8 cellular contexts compared by ENCODE assay signal in the genomic region with DNA sequence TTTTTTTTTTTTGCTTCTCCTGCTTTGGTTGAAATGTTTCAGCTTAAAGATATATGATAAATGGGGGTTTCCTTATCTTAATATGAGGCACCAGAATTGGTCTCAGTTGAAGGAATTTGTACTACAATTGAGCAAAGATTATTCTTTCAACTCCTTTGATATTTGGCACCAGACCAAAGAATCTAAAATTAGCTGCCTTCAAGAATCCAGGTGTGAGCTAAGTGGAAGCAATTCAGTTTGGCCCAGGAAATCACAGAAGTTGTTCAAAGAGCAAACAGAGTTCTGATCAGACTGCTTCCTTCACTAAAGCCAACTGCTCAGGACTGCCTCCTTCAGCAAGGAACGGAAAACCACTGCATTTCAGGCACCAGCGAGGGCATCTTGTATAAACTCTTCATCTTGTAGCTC.
DNase-seq lines count a peak whose midpoint lies in the region; ATAC-seq and TF ChIP-seq lines count a peak whose summit lies in the region.

No MANE protein-coding gene starts in this region.

- H3K9me3 ChIP-seq in Panc1 (ENCODE audit: control insufficient read depth, insufficient read depth, low read depth, low read length) (no peaks in the 10 kb centered on the region), left ventricle myocardium inferior (replicated peaks) (peaks cover 7% of the 10 kb centered on the region)

- POLR2A ChIA-PET in Panc1 (lab: Charles Lee), result no interaction called here

- TF ChIP-seq CTCF in C4-2B (conservative IDR thresholded peaks at IDR 0.05) (peak; percentile 32), GM20000 (IDR thresholded peaks at IDR 0.05; ENCODE audit: extremely low read depth, missing control alignments) (no peak), Panc1 (IDR thresholded peaks at IDR 0.05) (peak; percentile 37), left ventricle myocardium inferior (IDR thresholded peaks at IDR 0.05; ENCODE audit: borderline replicate concordance) (no peak)

- no peak for ATAC-seq in Panc1

- H3K27me3 ChIP-seq in Panc1 (ENCODE audit: control insufficient read depth, insufficient read depth, low read length) (no peaks in the 10 kb centered on the region), left ventricle myocardium inferior (ENCODE audit: low read depth) (peaks cover 9% of the 10 kb centered on the region)

- H3K4me1 ChIP-seq in Panc1 (ENCODE audit: control insufficient read depth, insufficient read depth, low read length) (peaks cover 11% of the 10 kb centered on the region), left ventricle myocardium inferior (peaks cover 39% of the 10 kb centered on the region)

- intact Hi-C loops in Panc1 (cut with micrococcal nuclease; ENCODE audit: unreplicated experiment) (no loop called here), left ventricle myocardium inferior (cut with micrococcal nuclease) (no loop called here)

- H3K27ac ChIP-seq in C4-2B (no peak overlapping the region), Panc1 (ENCODE audit: low read length) (no peak overlapping the region; the same call in 1 of the 2 replicates), left ventricle myocardium inferior (replicated peaks) (no peak overlapping the region)

- in situ Hi-C loops in Panc1 (cut with HindIII; ENCODE audit: low pct_unique_long_range_greater_than_20kb, low sequenced_read_pairs), result no loop called here

- DNase-seq in GM20000 (ENCODE audit: low spot score) (peak; percentile 32), Panc1 (ENCODE audit: low read depth, low spot score) (no peak), iPS-NIHi7 (ENCODE audit: extremely low spot score) (peak; percentile 70), left ventricle myocardium inferior (no peak), NCI-H748 treated with DMSO at 0.1 percent for 48 hours (lab: John Stamatoyannopoulos, UW) (no peak), ureter (ENCODE audit: low spot score) (no peak)
- no peak for DNase-seq in stimulated activated CD4-positive, alpha-beta T cell treated with anti-CD3 and anti-CD28 coated beads, Interleukin-1b, Interleukin-23, amount 100 ng/mL, for 48 hours

- no TSS peak for BruUV-seq in Panc1 (replicated peaks; lab: Mats Ljungman, UMichigan)

- H3K4me3 ChIP-seq in Panc1 (ENCODE audit: low read depth in 2 of 2, low read length in 2 of 2) (no peak overlapping the region), left ventricle myocardium inferior (no peak overlapping the region)

- CTCF ChIA-PET in Panc1 (lab: Charles Lee), result no interaction called here

- no peaks in the 10 kb centered on the region for H3K36me3 ChIP-seq in Panc1 (ENCODE audit: control insufficient read depth, insufficient read depth, low read length)
- H3K36me3 ChIP-seq in left ventricle myocardium inferior, result no peaks in the 10 kb centered on the region

Comparison
In these comparisons a context has a peak if more than half of its experiments do, and no peak if none do; other contexts are left out.
1. CTCF ChIP-seq: peak in C4-2B (single experiment) and Panc1 (single experiment); none in GM20000 (single experiment) and left ventricle myocardium inferior (single experiment).
2. DNase-seq: peak in GM20000 (single experiment) and iPS-NIHi7 (single experiment); none in Panc1 (single experiment), stimulated activated CD4-positive, alpha-beta T cell treated with anti-CD3 and anti-CD28 coated beads, Interleukin-1b, Interleukin-23, amount 100 ng/mL, for 48 hours (single experiment), left ventricle myocardium inferior (single experiment), NCI-H748 treated with DMSO at 0.1 percent for 48 hours (single experiment) and ureter (single experiment).